23 cellular contexts compared by ENCODE assay signal in the genomic region with DNA sequence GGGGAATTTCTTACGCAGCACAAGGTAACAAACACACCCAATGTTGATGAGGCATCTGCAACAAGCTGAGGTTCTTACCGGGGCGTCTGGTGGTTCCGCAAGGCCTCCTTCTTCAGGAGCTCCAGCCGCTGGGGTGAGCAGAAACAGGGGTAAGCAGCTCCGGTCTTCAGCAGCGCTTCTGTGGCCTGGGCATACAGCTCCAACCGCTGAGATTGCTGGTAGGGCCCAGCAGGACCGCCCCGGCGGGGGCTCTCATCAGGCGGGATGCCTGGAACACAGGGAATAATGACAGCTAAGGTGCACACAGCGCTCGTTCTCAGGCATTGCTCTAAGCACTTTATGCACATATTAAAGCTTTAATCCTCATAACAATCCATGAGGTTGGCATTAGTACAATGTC.
"Had no signal": no experiment of that assay in that cellular context is flagged by ENCODE, and none has a peak within 500 bp of the region (broad histone marks: within the 10 kb centered on the region; RNA-seq: fewer than 3 reads in every experiment).

No MANE protein-coding gene starts in this region.

- ATAC-seq: effector memory CD8-positive, alpha-beta T cell; esophagus mucosa; heart right ventricle; left cardiac atrium; left lung; left ventricle myocardium superior; lower lobe of right lung; mucosa of descending colon had no signal

- H3K27me3 ChIP-seq: dorsolateral prefrontal cortex, esophagus squamous epithelium, gastrocnemius medialis, heart right ventricle, left lung had no signal

- DNase-seq: dermis blood vessel endothelial cell; dorsolateral prefrontal cortex; effector CD4-positive, alpha-beta T cell; effector memory CD8-positive, alpha-beta T cell; endodermal cell; erythroblast; esophagus squamous epithelium; foreskin fibroblast; foreskin melanocyte; gastrocnemius medialis; glutamatergic neuron; head of caudate nucleus; heart right ventricle; hippocampal formation; left cardiac atrium; left lung; left ventricle myocardium superior; lower lobe of right lung; mesenchymal stem cell; mucosa of descending colon had no signal

- H3K4me1 ChIP-seq: esophagus squamous epithelium, gastrocnemius medialis, heart right ventricle, lower lobe of right lung had no signal

- H3K4me3 ChIP-seq: coronary artery, dorsolateral prefrontal cortex, esophagus squamous epithelium, gastrocnemius medialis, heart right ventricle, left lung, lower lobe of right lung, mucosa of descending colon had no signal

- H3K27ac ChIP-seq: coronary artery, dorsolateral prefrontal cortex, epithelial cell of prostate, esophagus squamous epithelium, heart right ventricle, left lung, lower lobe of right lung had no signal

- H3K9me3 ChIP-seq: esophagus squamous epithelium, gastrocnemius medialis, heart right ventricle, left lung, lower lobe of right lung, mucosa of descending colon had no signal
